In genomic region chr5:68239485-68239884, GRCh38 we compare ENCODE assay signal across 8 cellular contexts. TPM values are rescaled to one million over a fixed set of nuclear protein-coding genes. Genes with fewer than 3 reads are reported as not detected.
A peak's percentile ranks its signal among the peaks of the same experiment; 100 is the strongest.
DNase-seq lines count a peak whose midpoint lies in the region; ATAC-seq and TF ChIP-seq lines count a peak whose summit lies in the region.

No MANE protein-coding gene starts in this region.

- DNase-seq in T-helper 22 cell (ENCODE audit: low read depth): peak; percentile 56
- peak; percentile 72 to 90 for DNase-seq in ascending aorta (ENCODE audit: low spot score in 2 of 2)
- DNase-seq in left colon: peak; percentile 71 to 74
- peak; percentile 69 for DNase-seq in stimulated activated CD4-positive, alpha-beta T cell treated with anti-CD3 and anti-CD28 coated beads, Interleukin-4, amount 100 ng/mL, for 1 hour
- DNase-seq in WERI-Rb-1: no peak
- DNase-seq in RPMI8226: no peak

- H3K4me1 ChIP-seq in ascending aorta: peaks cover 2 to 55% of the 10 kb centered on the region in 2 donors

- TF ChIP-seq CTCF in ascending aorta (IDR thresholded peaks at IDR 0.05) (no peak), WERI-Rb-1 (IDR thresholded peaks at IDR 0.05; ENCODE audit: low read depth, low read length) (no peak)

- H3K27ac ChIP-seq in ascending aorta (peak overlapping the region; percentile 35 to 63), WERI-Rb-1 (no peak overlapping the region)

- H3K36me3 ChIP-seq in ascending aorta (no peaks in the 10 kb centered on the region), WERI-Rb-1 (no peaks in the 10 kb centered on the region; the same call in 1 of the 2 replicates)

- no peaks in the 10 kb centered on the region for H3K27me3 ChIP-seq in ascending aorta
- H3K27me3 ChIP-seq in WERI-Rb-1 (ENCODE audit: insufficient read depth, low read depth, severe bottlenecking): no peaks in the 10 kb centered on the region

- intact Hi-C loops in ascending aorta (cut with DNase I): no loop called here
- intact Hi-C loops in left colon (cut with DNase I, micrococcal nuclease): no loop called here

- peak; percentile 93 for ATAC-seq in GM18907 (IDR thresholded peaks at IDR 0.05; ENCODE audit: unreplicated experiment)
- peak; percentile 80 for ATAC-seq in HG03103 (IDR thresholded peaks at IDR 0.05; ENCODE audit: low read depth, unreplicated experiment)
- ATAC-seq in left colon: peak; percentile 76

- H3K4me3 ChIP-seq in ascending aorta (peak overlapping the region; percentile 20 to 39), WERI-Rb-1 (ENCODE audit: low read depth, low read length) (no peak overlapping the region)

- H3K9me3 ChIP-seq in ascending aorta: no peaks in the 10 kb centered on the region
- no peaks in the 10 kb centered on the region for H3K9me3 ChIP-seq in WERI-Rb-1 (ENCODE audit: severe bottlenecking)

RNA-seq across cellular contexts. Expression of gene PIK3R1, which starts 23.9 kb away (rescaled TPM):
- total RNA-seq in ascending aorta (89.3 TPM), left colon (10 to 100 TPM; 67.6 to 71.4 TPM)

Comparison
In these comparisons a context has a peak if more than half of its experiments do, and no peak if none do; other contexts are left out.
1. DNase-seq: peak in T-helper 22 cell (single experiment), ascending aorta (2 of 2), left colon (2 of 2) and stimulated activated CD4-positive, alpha-beta T cell treated with anti-CD3 and anti-CD28 coated beads, Interleukin-4, amount 100 ng/mL, for 1 hour (single experiment); none in WERI-Rb-1 (single experiment) and RPMI8226 (single experiment).
2. Peak in every context shown above with its lines, with median percentiles within 50 percentile points of each other: ATAC-seq.